ENCODE assay signal across 12 cellular contexts in genomic region chr10:32985781-32986350, GRCh38. TPM values are rescaled to one million over a fixed set of nuclear protein-coding genes. Genes with fewer than 3 reads are reported as not detected.
A peak's percentile ranks its signal among the peaks of the same experiment; 100 is the strongest.
DNase-seq lines count a peak whose midpoint lies in the region; ATAC-seq, FAIRE-seq and TF ChIP-seq lines count a peak whose summit lies in the region.
"Had no signal": no experiment of that assay in that cellular context is flagged by ENCODE, and none has a peak within 500 bp of the region (broad histone marks: within the 10 kb centered on the region; RNA-seq: fewer than 3 reads in every experiment).

No MANE protein-coding gene starts in this region.

- no peaks in the 10 kb centered on the region for H3K36me3 Mint-ChIP-seq in activated naive CD4-positive, alpha-beta T cell treated with anti-CD3 and anti-CD28 coated beads for 36 hours (ENCODE audit: low read depth)

- H3K27me3 ChIP-seq in HCT116 (ENCODE audit: insufficient read depth, low read length) = no peaks in the 10 kb centered on the region
- no peaks in the 10 kb centered on the region for H3K27me3 ChIP-seq in skeletal muscle satellite cell (ENCODE audit: control insufficient read depth, insufficient read depth, low read length)
- H3K27me3 ChIP-seq: heart left ventricle had no signal

- TF ChIP-seq POLR2A in HCT116 (IDR thresholded peaks at IDR 0.05; ENCODE audit: borderline replicate concordance, extremely low read depth, insufficient read depth, insufficient read length) = no peak

- TF ChIP-seq RAD21 in HCT116 (IDR thresholded peaks at IDR 0.05; ENCODE audit: low read depth) = no peak

- intact Hi-C loops in HCT116 (cut with micrococcal nuclease) = no loop called here
- intact Hi-C loops in activated naive CD4-positive, alpha-beta T cell treated with anti-CD3 and anti-CD28 coated beads for 36 hours (cut with micrococcal nuclease) = no loop called here

- no peaks in the 10 kb centered on the region for H3K9me2 ChIP-seq in HCT116 (ENCODE audit: insufficient read depth)

- no peak overlapping the region for H3K4me3 Mint-ChIP-seq in activated naive CD4-positive, alpha-beta T cell treated with anti-CD3 and anti-CD28 coated beads for 36 hours

- H3K9ac ChIP-seq in HCT116 (ENCODE audit: low read length) (peak overlapping the region; percentile 38), skeletal muscle satellite cell (ENCODE audit: low read depth, low read length) (peak overlapping the region; percentile 27)
- H3K9ac ChIP-seq: parathyroid adenoma had no signal

- POLR2A ChIA-PET in HCT116 (lab: Charles Lee) = interaction anchor here (0.9 to 1.0 kb wide), 2 partner anchors 19 to 33 kb away, joined by 3 read pairs; no protein-coding TSS in a partner anchor

- no peaks in the 10 kb centered on the region for H4K20me1 ChIP-seq in HCT116 (ENCODE audit: insufficient read depth)

- no peaks in the 10 kb centered on the region for H3K79me2 ChIP-seq in HCT116 (ENCODE audit: insufficient read depth, low read length)
- H3K79me2 ChIP-seq: parathyroid adenoma had no signal

- H3K27me3 Mint-ChIP-seq in activated naive CD4-positive, alpha-beta T cell treated with anti-CD3 and anti-CD28 coated beads for 36 hours (ENCODE audit: low read depth) = no peaks in the 10 kb centered on the region

- H3K4me2 ChIP-seq in HCT116 (ENCODE audit: low read length) = peak overlapping the region; percentile 63
- peak overlapping the region; percentile 31 for H3K4me2 ChIP-seq in skeletal muscle satellite cell (ENCODE audit: low read length)

- H3K9me3 ChIP-seq in HCT116 (ENCODE audit: control insufficient read depth in 1 of 2, insufficient read depth in 1 of 2, low read depth in 1 of 2, low read length in 2 of 2) = no peaks in the 10 kb centered on the region
- no peaks in the 10 kb centered on the region for H3K9me3 ChIP-seq in skeletal muscle satellite cell (replicated peaks; ENCODE audit: low read length)
- H3K9me3 ChIP-seq: heart left ventricle had no signal

- ATAC-seq in HCT116 = no peak
- ATAC-seq in GM18519 (IDR thresholded peaks at IDR 0.05; ENCODE audit: low FRiP score, unreplicated experiment) = no peak

- no peaks in the 10 kb centered on the region for H3K9me3 Mint-ChIP-seq in activated naive CD4-positive, alpha-beta T cell treated with anti-CD3 and anti-CD28 coated beads for 36 hours

- H3K4me3 ChIP-seq in HCT116 (replicated peaks in 1 of 2; ENCODE audit: low read depth in 1 of 2, low read length in 2 of 2) (peak overlapping the region in 1 of 2 experiments; percentile 29; a peak in 2 of 4 replicates), fibroblast of mammary gland (ENCODE audit: control insufficient read depth, low read depth, low read length) (no peak overlapping the region), skeletal muscle satellite cell (ENCODE audit: low read length) (no peak overlapping the region)
- H3K4me3 ChIP-seq: heart left ventricle had no signal

- CTCF ChIA-PET in HCT116 (lab: Charles Lee) = interaction anchor here (1.1 to 1.3 kb wide), 2 partner anchors 23 to 130 kb away, joined by 3 read pairs; no protein-coding TSS in a partner anchor
- CTCF ChIA-PET in activated naive CD4-positive, alpha-beta T cell treated with anti-CD3 and anti-CD28 coated beads for 36 hours (lab: Charles Lee) = interaction anchor here (1.0 kb wide), 1 partner anchor 13 kb away, joined by 3 read pairs; no protein-coding TSS in a partner anchor

- no TSS peak for BruUV-seq in HCT116 (replicated peaks; lab: Mats Ljungman, UMichigan)

- RAD21 ChIA-PET in HCT116 (lab: Charles Lee; ENCODE audit: low non-redundant PET in 1 of 2, low total read pairs in 2 of 2, uncharacterized antibody in 2 of 2, unreplicated experiment in 2 of 2) = no interaction called here

- H2AFZ ChIP-seq in HCT116 (ENCODE audit: low read depth, low read length, poor library complexity, severe bottlenecking) = peak overlapping the region; percentile 13
- H2AFZ ChIP-seq: parathyroid adenoma had no signal

- DNase-seq in HCT116 (ENCODE audit: low read depth, low spot score) (no peak), RCC 7860 (ENCODE audit: low spot score) (peak; percentile 60), fibroblast of mammary gland (ENCODE audit: low read depth) (peak; percentile 97), NCI-H446 (lab: John Stamatoyannopoulos, UW) (no peak), germinal center (ENCODE audit: low spot score) (no peak)
- DNase-seq in activated naive CD4-positive, alpha-beta T cell treated with anti-CD3 and anti-CD28 coated beads for 36 hours = no peak
- DNase-seq: activated naive CD4-positive, alpha-beta T cell; heart left ventricle; NCI-H345 had no signal

- H3K27ac ChIP-seq in HCT116 (ENCODE audit: low read depth, low read length) = peak overlapping the region; percentile 36
- H3K27ac ChIP-seq: parathyroid adenoma had no signal

- peak; percentile 90 for FAIRE-seq in RCC 7860 (lab: Jason Lieb, UNC)

- TF ChIP-seq CTCF in HCT116 (IDR thresholded peaks at IDR 0.05 in 2 of 3, conservative IDR thresholded peaks at IDR 0.05 in 1 of 3; ENCODE audit: borderline replicate concordance in 1 of 3, insufficient read depth in 1 of 3, low read depth in 2 of 3, low read length in 2 of 3) = no peak
- TF ChIP-seq CTCF in fibroblast of mammary gland (conservative IDR thresholded peaks at IDR 0.05; ENCODE audit: control insufficient read depth, insufficient read depth, low read depth, low read length) = no peak

- no peak overlapping the region for H3K27ac Mint-ChIP-seq in activated naive CD4-positive, alpha-beta T cell treated with anti-CD3 and anti-CD28 coated beads for 36 hours

- H3K4me1 Mint-ChIP-seq in activated naive CD4-positive, alpha-beta T cell treated with anti-CD3 and anti-CD28 coated beads for 36 hours (ENCODE audit: low read depth) = peaks cover 14% of the 10 kb centered on the region

- H3K36me3 ChIP-seq in HCT116 (ENCODE audit: control insufficient read depth in 1 of 2, insufficient read depth in 2 of 2, low read length in 2 of 2) = no peaks in the 10 kb centered on the region
- H3K36me3 ChIP-seq in skeletal muscle satellite cell (ENCODE audit: insufficient read depth, low read length) = no peaks in the 10 kb centered on the region
- H3K36me3 ChIP-seq: heart left ventricle had no signal

- H3K4me1 ChIP-seq in HCT116 (ENCODE audit: control insufficient read depth in 1 of 2, insufficient read depth in 2 of 2, low read length in 2 of 2) = peaks cover 55 to 63% of the 10 kb centered on the region in 2 experiments
- peaks cover 51% of the 10 kb centered on the region for H3K4me1 ChIP-seq in skeletal muscle satellite cell (ENCODE audit: control insufficient read depth, insufficient read depth, low read length)
- H3K4me1 ChIP-seq: parathyroid adenoma had no signal

TF ChIP-seq in HCT116, 20 proteins besides CTCF, POLR2A, EP300 and RAD21:
- peak; percentile 43; the same call in 1 of the 2 replicates for TF ChIP-seq CEBPB (IDR thresholded peaks at IDR 0.05; ENCODE audit: low read depth)
- peak; percentile 20; the same call in 1 of the 2 replicates for TF ChIP-seq CBX3 (IDR thresholded peaks at IDR 0.05; ENCODE audit: low read depth)
- peak; percentile 47 for TF ChIP-seq JUND (IDR thresholded peaks at IDR 0.05)
- TF ChIP-seq FOSL1 (IDR thresholded peaks at IDR 0.05; ENCODE audit: low read depth) = peak; percentile 60; the same call in 1 of the 2 replicates
- TF ChIP-seq SIN3A (IDR thresholded peaks at IDR 0.05; ENCODE audit: low read depth) = no peak; the same call in 1 of the 2 replicates
- peak; percentile 46 for TF ChIP-seq SP1 (IDR thresholded peaks at IDR 0.05; ENCODE audit: low read depth)
- no peak for TF ChIP-seq ZBTB33 (IDR thresholded peaks at IDR 0.05; ENCODE audit: extremely low read depth, insufficient replicate concordance, low read length)
- no peak for TF ChIP-seq ATF3 (IDR thresholded peaks at IDR 0.05)

RNA-seq across cellular contexts. Expression of gene ITGB1, which starts 27.8 kb away (rescaled TPM):
- 366 TPM for total RNA-seq in HCT116 (2021; ENCODE audit: unreplicated experiment)
- polyA plus RNA-seq in HCT116 (2012) = 200 and 253 TPM in 2 replicates
- total RNA-seq in skeletal muscle satellite cell (2012; rRNA removed) = 1,153 and 1,263 TPM in 2 replicates
- total RNA-seq in activated naive CD4-positive, alpha-beta T cell treated with anti-CD3 and anti-CD28 coated beads for 36 hours = 10 to 100 TPM; 30.3 to 34.5 TPM

Comparison
In these comparisons a context has a peak if more than half of its experiments do, and no peak if none do; other contexts are left out.
1. DNase-seq: peak in RCC 7860 (single experiment) and fibroblast of mammary gland (single experiment); none in HCT116 (single experiment), activated naive CD4-positive, alpha-beta T cell treated with anti-CD3 and anti-CD28 coated beads for 36 hours (single experiment), NCI-H446 (0 of 2) and germinal center (single experiment).
2. RNA of gene ITGB1, which starts 27.8 kb away (total RNA-seq): 366 TPM in HCT116 (single experiment); 30.3 to 34.5 TPM in activated naive CD4-positive, alpha-beta T cell treated with anti-CD3 and anti-CD28 coated beads for 36 hours; every median in the first group is over 10 times any median in the second.